In genomic region chr1:157307491-157307890, GRCh38 we compare ENCODE assay signal across 16 cellular contexts.
DNase-seq lines count a peak whose midpoint lies in the region; ATAC-seq, FAIRE-seq and TF ChIP-seq lines count a peak whose summit lies in the region.
"Had no signal": no experiment of that assay in that cellular context is flagged by ENCODE, and none has a peak within 500 bp of the region (broad histone marks: within the 10 kb centered on the region; RNA-seq: fewer than 3 reads in every experiment).

No MANE protein-coding gene starts in this region.

- peaks cover 7% of the 10 kb centered on the region; the same call in 1 of the 2 replicates for H3K9me3 ChIP-seq in OCI-LY3 (ENCODE audit: insufficient read depth, low read length)
- H3K9me3 ChIP-seq: right lobe of liver had no signal

- peak overlapping the region; percentile 8; the same call in 1 of the 2 replicates for H3K4me3 ChIP-seq in OCI-LY3 (ENCODE audit: low read length)
- H3K4me3 ChIP-seq: right lobe of liver had no signal

- FAIRE-seq in GM12891 (lab: Jason Lieb, UNC), result peak; percentile 55
- FAIRE-seq in frontal cortex (lab: Jason Lieb, UNC), result no peak
- FAIRE-seq: colon had no signal

- H3K27ac ChIP-seq in OCI-LY3 (ENCODE audit: low read length), result peak overlapping the region; percentile 27
- H3K27ac ChIP-seq: epithelial cell of prostate, right lobe of liver had no signal

- H4K20me1 ChIP-seq in OCI-LY3 (ENCODE audit: insufficient read depth, low read length), result no peaks in the 10 kb centered on the region

- ATAC-seq in GM19438 (IDR thresholded peaks at IDR 0.05; ENCODE audit: low read depth, unreplicated experiment) (peak; percentile 83), HG02763 (IDR thresholded peaks at IDR 0.05; ENCODE audit: unreplicated experiment) (peak; percentile 45), GM18517 (IDR thresholded peaks at IDR 0.05; ENCODE audit: unreplicated experiment) (no peak)

- H3K27me3 ChIP-seq in OCI-LY3 (ENCODE audit: low read depth, low read length), result peaks cover 14% of the 10 kb centered on the region
- H3K27me3 ChIP-seq: right lobe of liver had no signal

- no peak for TF ChIP-seq CTCF in OCI-LY3 (IDR thresholded peaks at IDR 0.05; ENCODE audit: low read depth, low read length)

- no peak for DNase-seq in GM12891 (ENCODE audit: insufficient read length, low spot score)
- no peak for DNase-seq in amniotic stem cell (lab: John Stamatoyannopoulos, UW)
- no peak for DNase-seq in nucleus accumbens (lab: John Stamatoyannopoulos, UW)
- DNase-seq in frontal cortex (ENCODE audit: low spot score in 2 of 2), result no peak
- DNase-seq: activated B cell treated with CpG ODN at 0.5 μM for 24 hours; activated gamma-delta T cell; aorta; NCI-H2081; right lobe of liver; stimulated activated CD4-positive, alpha-beta T cell treated with anti-CD3 and anti-CD28 coated beads, Interleukin-2, amount 100 ng/mL, for 48 hours had no signal

- peaks cover 54% of the 10 kb centered on the region for H3K4me1 ChIP-seq in OCI-LY3 (ENCODE audit: low read length)

- H3K36me3 ChIP-seq in OCI-LY3 (replicated peaks; ENCODE audit: low read depth, low read length), result peaks cover 15% of the 10 kb centered on the region
- H3K36me3 ChIP-seq: right lobe of liver had no signal

- 0 out of 2 replicates have a peak overlapping the region, but pooled peaks have one; percentile 6 for H3K9ac ChIP-seq in OCI-LY3 (ENCODE audit: low read length)

- no peak for TF ChIP-seq POLR2A in GM12891 (IDR thresholded peaks at IDR 0.05; ENCODE audit: low read depth, low read length)

- peak overlapping the region; percentile 64 for H3K4me2 ChIP-seq in OCI-LY3 (ENCODE audit: low read length)

- no peaks in the 10 kb centered on the region for H3K79me2 ChIP-seq in OCI-LY3 (ENCODE audit: low read length)

- no peak overlapping the region for H2AFZ ChIP-seq in OCI-LY3 (ENCODE audit: low read depth, low read length)

TF ChIP-seq in GM12891, 5 proteins besides CTCF, POLR2A, EP300 and RAD21:
- peak; percentile 72 for TF ChIP-seq SPI1 (IDR thresholded peaks at IDR 0.05; ENCODE audit: low read depth, low read length)
- no peak for TF ChIP-seq POU2F2 (IDR thresholded peaks at IDR 0.05; ENCODE audit: low read depth, low read length)
- TF ChIP-seq TAF1 (IDR thresholded peaks at IDR 0.05; ENCODE audit: low read depth, low read length), result no peak
- TF ChIP-seq POLR2AphosphoS5 (IDR thresholded peaks at IDR 0.05; ENCODE audit: low read depth, low read length), result no peak
